In the genomic region with DNA sequence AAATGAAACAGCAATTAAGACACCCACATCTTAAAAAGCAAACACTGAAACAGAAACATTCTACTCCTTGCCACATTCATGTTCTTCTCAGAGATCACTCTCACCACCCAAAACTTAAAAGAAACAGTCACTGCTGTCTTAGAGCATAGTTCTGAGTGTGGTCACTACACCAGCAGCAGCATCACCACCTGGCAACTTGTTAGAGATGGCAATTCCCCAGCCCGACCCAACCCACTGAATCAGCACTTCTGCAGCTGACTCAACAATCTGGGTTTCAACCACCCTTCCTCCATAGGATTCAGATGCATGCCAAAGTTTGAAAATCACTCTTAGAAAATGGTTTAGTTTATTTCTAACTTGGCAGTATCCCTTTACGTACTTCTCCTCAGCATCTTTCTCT, we compare ENCODE assay signal across 9 cellular contexts.
A peak's percentile ranks its signal among the peaks of the same experiment; 100 is the strongest.
DNase-seq lines count a peak whose midpoint lies in the region; ATAC-seq and TF ChIP-seq lines count a peak whose summit lies in the region.
"Had no signal": no experiment of that assay in that cellular context is flagged by ENCODE, and none has a peak within 500 bp of the region (broad histone marks: within the 10 kb centered on the region; RNA-seq: fewer than 3 reads in every experiment).

No MANE protein-coding gene starts in this region.

- no peak overlapping the region for H4K8ac ChIP-seq in mesendoderm (ENCODE audit: low read depth, low read length)

- no peaks in the 10 kb centered on the region for H3K9me3 Mint-ChIP-seq in Caco-2 (ENCODE audit: unreplicated experiment)
- H3K9me3 Mint-ChIP-seq: central memory CD8-positive, alpha-beta T cell had no signal

- no peaks in the 10 kb centered on the region for H3K4me1 Mint-ChIP-seq in Caco-2 (ENCODE audit: low read depth, unreplicated experiment)
- H3K4me1 Mint-ChIP-seq: central memory CD8-positive, alpha-beta T cell had no signal

- no peak overlapping the region for H3K27ac ChIP-seq in mesendoderm (ENCODE audit: low read depth, low read length)

- H3K4me2 ChIP-seq in mesendoderm (ENCODE audit: low read length), result no peak overlapping the region

- ATAC-seq in GM19438 (IDR thresholded peaks at IDR 0.05; ENCODE audit: low read depth, unreplicated experiment) (peak; percentile 87), HG03521 (IDR thresholded peaks at IDR 0.05; ENCODE audit: unreplicated experiment) (peak; percentile 88)

- H3K36me3 Mint-ChIP-seq in Caco-2 (ENCODE audit: insufficient read depth, unreplicated experiment), result peaks cover 5% of the 10 kb centered on the region

- H3K4me1 ChIP-seq in mesendoderm (ENCODE audit: control insufficient read depth, low read depth, low read length) (no peaks in the 10 kb centered on the region), Caco-2 (no peaks in the 10 kb centered on the region)

- H3K4me3 Mint-ChIP-seq in Caco-2 (ENCODE audit: unreplicated experiment), result no peak overlapping the region
- H3K4me3 Mint-ChIP-seq: central memory CD8-positive, alpha-beta T cell had no signal

- H2BK120ac ChIP-seq in mesendoderm (ENCODE audit: low read depth, low read length), result no peak overlapping the region

- H3K36me3 ChIP-seq in mesendoderm (ENCODE audit: control insufficient read depth, insufficient read depth, low read length) (no peaks in the 10 kb centered on the region), Caco-2 (ENCODE audit: control insufficient read depth, insufficient read depth, low read length) (peaks cover 2% of the 10 kb centered on the region)

- H2AK5ac ChIP-seq in mesendoderm (ENCODE audit: low read length), result no peak overlapping the region

- no peak overlapping the region for H2BK5ac ChIP-seq in mesendoderm (ENCODE audit: low read length)

- H3K27ac Mint-ChIP-seq in Caco-2 (ENCODE audit: unreplicated experiment), result no peak overlapping the region

- no peaks in the 10 kb centered on the region for H3K27me3 ChIP-seq in mesendoderm (ENCODE audit: insufficient read depth, low read length, poor library complexity)
- H3K27me3 ChIP-seq in Caco-2 (replicated peaks; ENCODE audit: control insufficient read depth, insufficient read depth, low read length), result no peaks in the 10 kb centered on the region

- no peak overlapping the region for H3K4ac ChIP-seq in mesendoderm (ENCODE audit: low read depth, low read length)

- H3K18ac ChIP-seq in mesendoderm (ENCODE audit: low read length), result no peak overlapping the region

- TF ChIP-seq CTCF in AG10803 (conservative IDR thresholded peaks at IDR 0.05; ENCODE audit: low read length), result no peak
- TF ChIP-seq CTCF in Caco-2 (IDR thresholded peaks at IDR 0.05; ENCODE audit: insufficient read depth in 1 of 2, low read depth in 1 of 2, low read length in 1 of 2, severe bottlenecking in 1 of 2, unreplicated experiment in 1 of 2), result no peak

- peak; percentile 96 for DNase-seq in AG10803 (ENCODE audit: low read depth)
- peak; percentile 94 for DNase-seq in astrocyte of the hippocampus (ENCODE audit: low read depth, low spot score)
- peak; percentile 75 for DNase-seq in mesendoderm
- no peak for DNase-seq in KG1 (lab: John Stamatoyannopoulos, UW)
- no peak for DNase-seq in NCI-H2081 treated with DMSO at 0.1 percent for 48 hours (lab: John Stamatoyannopoulos, UW)
- DNase-seq in Caco-2, result no peak

- POLR2A ChIA-PET in Caco-2 (lab: Charles Lee), result no interaction called here

- no peaks in the 10 kb centered on the region for H3K27me3 Mint-ChIP-seq in Caco-2 (ENCODE audit: insufficient read depth, unreplicated experiment)

- H3K79me1 ChIP-seq in mesendoderm (ENCODE audit: low read length), result no peaks in the 10 kb centered on the region

- CTCF ChIA-PET in Caco-2 (lab: Charles Lee), result no interaction called here

- H3K4me3 ChIP-seq in AG10803 (ENCODE audit: low read length), result no peak overlapping the region
- no peak overlapping the region for H3K4me3 ChIP-seq in mesendoderm (ENCODE audit: low read length)
- H3K4me3 ChIP-seq in Caco-2 (ENCODE audit: low read depth, low read length), result no peak overlapping the region

- H3K56ac ChIP-seq in mesendoderm (ENCODE audit: low read length), result no peak overlapping the region

- no peaks in the 10 kb centered on the region for H3K79me2 ChIP-seq in mesendoderm (ENCODE audit: control insufficient read depth, insufficient read depth, low read length)

- intact Hi-C loops in Caco-2 (cut with micrococcal nuclease; ENCODE audit: unreplicated experiment), result no loop called here

- H3K9ac ChIP-seq in mesendoderm (ENCODE audit: low read length), result no peak overlapping the region

- no peak overlapping the region for H4K5ac ChIP-seq in mesendoderm (ENCODE audit: low read length)

- no peak overlapping the region for H2BK15ac ChIP-seq in mesendoderm (replicated peaks; ENCODE audit: low read depth)

- H3K23ac ChIP-seq in mesendoderm (ENCODE audit: low read length), result no peak overlapping the region

- no CpG with 5 or more reads among the region's 2 CpGs for WGBS in mesendoderm (ENCODE audit: extremely low coverage, insufficient coverage, low lambda C conversion rate)

- 0 out of 2 replicates have a peak, but pooled peaks cover 3% of the 10 kb centered on the region for H3K9me3 ChIP-seq in Caco-2

- no TSS peak for BruUV-seq in Caco-2 (replicated peaks; lab: Mats Ljungman, UMichigan)

Comparison
In these comparisons a context has a peak if more than half of its experiments do, and no peak if none do; other contexts are left out.
1. DNase-seq: peak in AG10803 (single experiment), astrocyte of the hippocampus (single experiment) and mesendoderm (single experiment); none in KG1 (single experiment), NCI-H2081 treated with DMSO at 0.1 percent for 48 hours (single experiment) and Caco-2 (0 of 2).